In the genomic region with DNA sequence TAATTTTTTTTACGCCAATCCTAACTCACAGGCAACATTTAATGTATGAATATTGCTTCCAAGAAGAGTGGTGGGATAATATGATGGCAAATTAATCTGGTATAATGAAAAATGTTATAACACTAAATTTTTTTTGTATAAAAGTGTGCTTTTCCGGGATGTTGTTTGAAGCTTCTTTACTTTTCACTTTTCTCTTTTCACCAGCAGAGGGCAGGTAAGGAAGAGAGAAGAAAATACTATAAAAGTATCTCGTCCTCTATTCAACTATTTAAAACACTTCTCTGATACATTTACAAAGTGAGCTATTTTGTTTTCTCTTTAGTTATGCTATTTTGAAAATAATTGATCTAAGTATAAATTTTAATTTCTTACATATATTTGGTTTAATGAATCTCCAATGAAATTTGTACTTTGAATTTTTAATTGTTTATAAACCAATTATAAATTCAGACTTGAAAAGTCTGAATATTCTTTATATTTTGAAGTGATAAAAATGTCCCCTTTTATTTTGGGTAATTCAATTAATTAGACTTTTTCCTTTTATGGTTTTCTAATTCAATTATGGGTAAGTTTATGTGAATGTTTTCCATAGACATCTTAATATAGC, we compare ENCODE assay signal across 8 cellular contexts. TPM values are rescaled to one million over a fixed set of nuclear protein-coding genes. Genes with fewer than 3 reads are reported as not detected.
DNase-seq lines count a peak whose midpoint lies in the region; ATAC-seq and TF ChIP-seq lines count a peak whose summit lies in the region.

No MANE protein-coding gene starts in this region.

- intact Hi-C loops in sciatic nerve (cut with DNase I), result no loop called here

- DNase-seq in RPMI8226 (peak; percentile 65), foreskin keratinocyte (no peak), upper lobe of left lung (no peak), suprapubic skin (ENCODE audit: low spot score in 2 of 2) (no peak), sciatic nerve (ENCODE audit: low spot score) (no peak)

- TF ChIP-seq POLR2A in upper lobe of left lung (IDR thresholded peaks at IDR 0.05), result no peak
- TF ChIP-seq POLR2A in suprapubic skin (IDR thresholded peaks at IDR 0.05), result no peak

- H3K27me3 ChIP-seq in DOHH2 (ENCODE audit: control insufficient read depth, low read length) (no peaks in the 10 kb centered on the region), foreskin keratinocyte (peaks cover 5% of the 10 kb centered on the region), upper lobe of left lung (no peaks in the 10 kb centered on the region), suprapubic skin (no peaks in the 10 kb centered on the region)

- H3K4me1 ChIP-seq in DOHH2 (ENCODE audit: control insufficient read depth, low read length), result no peaks in the 10 kb centered on the region
- H3K4me1 ChIP-seq in foreskin keratinocyte, result no peaks in the 10 kb centered on the region
- no peaks in the 10 kb centered on the region for H3K4me1 ChIP-seq in upper lobe of left lung
- H3K4me1 ChIP-seq in suprapubic skin, result no peaks in the 10 kb centered on the region

- no peaks in the 10 kb centered on the region for H4K20me1 ChIP-seq in DOHH2 (ENCODE audit: control insufficient read depth, insufficient read depth, low read depth, low read length)

- H3K27ac ChIP-seq in DOHH2 (ENCODE audit: low read depth, low read length), result no peak overlapping the region
- no peak overlapping the region for H3K27ac ChIP-seq in foreskin keratinocyte
- H3K27ac ChIP-seq in upper lobe of left lung, result no peak overlapping the region
- H3K27ac ChIP-seq in suprapubic skin, result no peak overlapping the region

- WGBS in upper lobe of left lung, 2 donors, result 33 to 37% methylated on average over 3 of the region's 3 CpGs
- 35% methylated on average over 3 of the region's 3 CpGs for WGBS in suprapubic skin

- TF ChIP-seq CTCF in DOHH2 (IDR thresholded peaks at IDR 0.05; ENCODE audit: low read depth, low read length, poor library complexity, severe bottlenecking) (peak; percentile 66), foreskin keratinocyte (conservative IDR thresholded peaks at IDR 0.05) (peak; percentile 69), upper lobe of left lung (IDR thresholded peaks at IDR 0.05) (peak in 4 of 6 experiments; percentile 33 to 42 (median 40)), suprapubic skin (IDR thresholded peaks at IDR 0.05) (peak in 1 of 2 donors; percentile 43)

- peak; percentile 56 for ATAC-seq in HG03196 (IDR thresholded peaks at IDR 0.05; ENCODE audit: unreplicated experiment)
- ATAC-seq in foreskin keratinocyte, result peak; percentile 51
- no peak for ATAC-seq in upper lobe of left lung (ENCODE audit: low FRiP score in 2 of 2)
- no peak for ATAC-seq in sciatic nerve
- no peak for ATAC-seq in HG03571 (IDR thresholded peaks at IDR 0.05; ENCODE audit: unreplicated experiment)

- no peaks in the 10 kb centered on the region for H3K9me3 ChIP-seq in DOHH2 (ENCODE audit: control insufficient read depth, insufficient read depth, low read length)
- H3K9me3 ChIP-seq in upper lobe of left lung, result no peaks in the 10 kb centered on the region
- no peaks in the 10 kb centered on the region for H3K9me3 ChIP-seq in suprapubic skin

- H3K4me2 ChIP-seq in DOHH2 (ENCODE audit: low read length), result no peak overlapping the region

- H3K36me3 ChIP-seq in DOHH2 (ENCODE audit: control insufficient read depth, low read length) (no peaks in the 10 kb centered on the region), upper lobe of left lung (no peaks in the 10 kb centered on the region), suprapubic skin (no peaks in the 10 kb centered on the region)

- H3K4me3 ChIP-seq in DOHH2 (ENCODE audit: low read length) (no peak overlapping the region), upper lobe of left lung (no peak overlapping the region), suprapubic skin (no peak overlapping the region)

- no peak for TF ChIP-seq EP300 in upper lobe of left lung (IDR thresholded peaks at IDR 0.05)
- no peak for TF ChIP-seq EP300 in suprapubic skin (IDR thresholded peaks at IDR 0.05)

- no peaks in the 10 kb centered on the region for H3K79me2 ChIP-seq in DOHH2 (ENCODE audit: control insufficient read depth, low read length)

- no peaks in the 10 kb centered on the region for H3F3A ChIP-seq in DOHH2 (ENCODE audit: control insufficient read depth, insufficient read depth)

- no peaks in the 10 kb centered on the region for H3K9me2 ChIP-seq in DOHH2 (replicated peaks; ENCODE audit: control insufficient read depth, low read length)

RNA-seq across cellular contexts. Expression of a gene that starts 20.7 kb away (rescaled TPM):
- not detected in 2 replicates for total RNA-seq in foreskin keratinocyte
- not detected in 2 replicates for polyA plus RNA-seq in foreskin keratinocyte
- total RNA-seq in upper lobe of left lung, result 10 to 100 TPM in 5 of 6 donors, 1 to 10 TPM in 1; 4.2 to 36.7 (median 24.8) TPM
- total RNA-seq in suprapubic skin, result 10 to 100 TPM in 2 of 4 donors, 1 to 10 TPM in 2; 3.4 to 13.5 (median 7.1) TPM
- total RNA-seq in sciatic nerve, result not detected

RNA-seq across cellular contexts. Expression of a gene that starts 31.8 kb away (rescaled TPM):
- total RNA-seq in foreskin keratinocyte (not detected in 2 replicates), upper lobe of left lung (not detected), suprapubic skin (not detected), sciatic nerve (not detected)
- polyA plus RNA-seq in foreskin keratinocyte, result not detected in 2 replicates

Comparison
In these comparisons a context has a peak if more than half of its experiments do, and no peak if none do; other contexts are left out.
1. ATAC-seq: peak in HG03196 (single experiment) and foreskin keratinocyte (single experiment); none in upper lobe of left lung (0 of 2), sciatic nerve (single experiment) and HG03571 (single experiment).